Comparison of ENCODE assay signal across 17 cellular contexts in the genomic region with DNA sequence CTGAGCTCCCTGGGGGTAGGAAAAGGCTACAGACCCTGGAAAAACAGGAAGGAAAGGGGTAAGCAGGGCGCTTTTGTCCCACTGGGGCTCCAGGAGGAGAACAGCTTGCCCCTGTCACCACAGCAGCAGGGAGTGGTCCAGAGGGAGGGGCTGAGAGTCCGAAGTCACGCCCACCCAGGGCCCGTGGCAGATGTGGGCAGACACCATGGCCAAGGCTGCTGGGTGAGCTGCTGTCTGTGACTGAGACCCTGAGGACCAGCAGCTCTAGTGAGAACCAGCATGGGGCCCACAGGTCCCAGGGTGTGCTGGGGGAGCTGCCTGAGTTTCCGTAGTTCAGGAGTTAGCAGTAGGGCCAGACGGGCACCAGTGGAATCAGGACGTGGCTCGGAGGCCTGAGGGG.
"Had no signal": no experiment of that assay in that cellular context is flagged by ENCODE, and none has a peak within 500 bp of the region (broad histone marks: within the 10 kb centered on the region; RNA-seq: fewer than 3 reads in every experiment).

No MANE protein-coding gene starts in this region.

- H3K4me3 ChIP-seq: adrenal gland, gastrocnemius medialis had no signal

- H3K36me3 ChIP-seq: adrenal gland, gastrocnemius medialis had no signal

- H3K27me3 ChIP-seq: adrenal gland, gastrocnemius medialis had no signal

- H3K9me3 ChIP-seq: adrenal gland, gastrocnemius medialis had no signal

- H3K27me3 Mint-ChIP-seq: activated CD8-positive, alpha-beta T cell treated with anti-CD3 and anti-CD28 coated beads for 36 hours; stimulated activated naive CD8-positive, alpha-beta T cell treated with anti-CD3 and anti-CD28 coated beads, Interleukin-15, Interleukin-2, amounts not matched to agents 100 ng/mL and 50 ng/mL, for 24 hours had no signal

- H3K4me3 Mint-ChIP-seq: activated CD8-positive, alpha-beta T cell treated with anti-CD3 and anti-CD28 coated beads for 36 hours; activated naive CD4-positive, alpha-beta T cell treated with anti-CD3 and anti-CD28 coated beads for 36 hours; activated T-helper 1 cell treated with anti-CD3 and anti-CD28 coated beads, Interleukin-12 subunit alpha, Interleukin-12 subunit beta, Interleukin-2, Interleukin-4 antibody, amounts not matched to agents 30 ng/mL and 10 ng/mL and 1 ng/mL, durations not matched to agents 14 hours and 24 hours and 36 hours; stimulated activated naive CD8-positive, alpha-beta T cell treated with anti-CD3 and anti-CD28 coated beads, Interleukin-15, Interleukin-2, amounts not matched to agents 100 ng/mL and 50 ng/mL, for 24 hours had no signal

- H3K27ac ChIP-seq: adrenal gland, epithelial cell of prostate, gastrocnemius medialis had no signal

- H3K27ac Mint-ChIP-seq: activated CD8-positive, alpha-beta T cell treated with anti-CD3 and anti-CD28 coated beads for 36 hours; activated naive CD4-positive, alpha-beta T cell treated with anti-CD3 and anti-CD28 coated beads for 36 hours; activated T-helper 1 cell treated with anti-CD3 and anti-CD28 coated beads, Interleukin-12 subunit alpha, Interleukin-12 subunit beta, Interleukin-2, Interleukin-4 antibody, amounts not matched to agents 30 ng/mL and 10 ng/mL and 1 ng/mL, durations not matched to agents 14 hours and 24 hours and 36 hours; progenitor cell of endocrine pancreas; stimulated activated naive CD8-positive, alpha-beta T cell treated with anti-CD3 and anti-CD28 coated beads, Interleukin-15, Interleukin-2, amounts not matched to agents 100 ng/mL and 50 ng/mL, for 24 hours had no signal

- H3K9me3 Mint-ChIP-seq: activated CD8-positive, alpha-beta T cell treated with anti-CD3 and anti-CD28 coated beads for 36 hours; activated naive CD4-positive, alpha-beta T cell treated with anti-CD3 and anti-CD28 coated beads for 36 hours; stimulated activated naive CD8-positive, alpha-beta T cell treated with anti-CD3 and anti-CD28 coated beads, Interleukin-15, Interleukin-2, amounts not matched to agents 100 ng/mL and 50 ng/mL, for 24 hours had no signal

- DNase-seq: activated CD8-positive, alpha-beta memory T cell treated with anti-CD3 and anti-CD28 coated beads, Interleukin-2, amount 50 U/mL, for 48 hours; activated CD8-positive, alpha-beta T cell treated with anti-CD3 and anti-CD28 coated beads for 36 hours; activated naive CD4-positive, alpha-beta T cell treated with anti-CD3 and anti-CD28 coated beads for 36 hours; adrenal gland; caudate nucleus; effector memory CD4-positive, alpha-beta T cell; gastrocnemius medialis; hippocampal formation; naive thymus-derived CD4-positive, alpha-beta T cell; nucleus accumbens; stimulated activated CD4-positive, alpha-beta T cell treated with anti-CD3 and anti-CD28 coated beads, Interleukin-4, amount 100 ng/mL, for 1 hour; stimulated activated CD8-positive, alpha-beta memory T cell treated with anti-CD3 and anti-CD28 coated beads, Interleukin-4, amount 100 ng/mL, for 48 hours; SW 1271 had no signal

- H3K4me1 ChIP-seq: gastrocnemius medialis had no signal

- ATAC-seq: activated CD8-positive, alpha-beta T cell treated with anti-CD3 and anti-CD28 coated beads for 36 hours; gastrocnemius medialis; naive thymus-derived CD4-positive, alpha-beta T cell had no signal
